ENCODE assay signal across 25 cellular contexts in the genomic region with DNA sequence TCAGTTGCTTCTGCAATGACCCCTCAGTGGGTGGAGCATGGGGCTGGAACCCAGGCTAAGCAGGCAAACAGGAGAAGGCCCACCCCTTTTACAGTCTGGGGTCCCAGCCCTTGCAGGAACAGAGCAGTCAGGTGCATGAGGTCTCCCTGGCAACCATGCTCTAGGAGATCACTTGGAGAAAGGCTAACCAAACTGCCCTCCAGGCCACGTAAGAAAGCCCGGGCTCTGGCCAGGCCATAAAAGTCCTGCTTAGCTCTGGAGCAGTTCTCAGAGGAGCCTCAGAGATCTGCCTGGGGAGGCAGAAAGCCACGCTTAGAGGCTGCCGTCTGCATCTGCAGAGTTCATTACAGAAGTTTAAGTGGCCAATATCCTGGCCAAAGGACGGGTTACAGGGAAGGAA. TPM values are rescaled to one million over a fixed set of nuclear protein-coding genes. Genes with fewer than 3 reads are reported as not detected.
DNase-seq lines count a peak whose midpoint lies in the region; ATAC-seq and TF ChIP-seq lines count a peak whose summit lies in the region.
"Had no signal": no experiment of that assay in that cellular context is flagged by ENCODE, and none has a peak within 500 bp of the region (broad histone marks: within the 10 kb centered on the region; RNA-seq: fewer than 3 reads in every experiment).

No MANE protein-coding gene starts in this region.

- peaks cover 39% of the 10 kb centered on the region for H3K4me1 Mint-ChIP-seq in activated CD8-positive, alpha-beta T cell treated with anti-CD3 and anti-CD28 coated beads, Interleukin-2, amount 10 ng/mL, durations not matched to agents 7 days and 5 days (ENCODE audit: low read depth)
- peaks cover 34% of the 10 kb centered on the region for H3K4me1 Mint-ChIP-seq in activated CD8-positive, alpha-beta T cell treated with anti-CD3 and anti-CD28 coated beads for 36 hours (ENCODE audit: low read depth)

- H3K27me3 Mint-ChIP-seq in activated CD8-positive, alpha-beta T cell treated with anti-CD3 and anti-CD28 coated beads, Interleukin-2, amount 10 ng/mL, durations not matched to agents 7 days and 5 days (ENCODE audit: low read depth): no peaks in the 10 kb centered on the region
- H3K27me3 Mint-ChIP-seq in activated CD8-positive, alpha-beta T cell treated with anti-CD3 and anti-CD28 coated beads for 36 hours: no peaks in the 10 kb centered on the region
- H3K27me3 Mint-ChIP-seq: IgD-negative memory B cell had no signal

- no peak overlapping the region for H3K4me3 ChIP-seq in esophagus squamous epithelium
- no peak overlapping the region for H3K4me3 ChIP-seq in sigmoid colon
- no peak overlapping the region for H3K4me3 ChIP-seq in uterus
- H3K4me3 ChIP-seq: GM23248, MG63, PC-9 had no signal

- no peak for ATAC-seq in activated CD8-positive, alpha-beta T cell treated with anti-CD3 and anti-CD28 coated beads, Interleukin-2, amount 10 ng/mL, durations not matched to agents 7 days and 5 days
- ATAC-seq in activated CD8-positive, alpha-beta T cell treated with anti-CD3 and anti-CD28 coated beads for 36 hours: no peak
- no peak for ATAC-seq in HG03571 (IDR thresholded peaks at IDR 0.05; ENCODE audit: unreplicated experiment)
- no peak for ATAC-seq in GM21576 (IDR thresholded peaks at IDR 0.05; ENCODE audit: unreplicated experiment)
- ATAC-seq in GM19023 (IDR thresholded peaks at IDR 0.05; ENCODE audit: unreplicated experiment): no peak

- H3K4me1 ChIP-seq in esophagus squamous epithelium (peaks cover 0 to 19% (median 0%) of the 10 kb centered on the region in 3 donors), sigmoid colon (peaks cover 0 to 10% (median 7%) of the 10 kb centered on the region in 4 donors), uterus (peaks cover 5 to 12% of the 10 kb centered on the region in 2 donors)

- H3K27me3 ChIP-seq in esophagus squamous epithelium (no peaks in the 10 kb centered on the region), sigmoid colon (no peaks in the 10 kb centered on the region), uterus (no peaks in the 10 kb centered on the region)
- H3K27me3 ChIP-seq: MG63 had no signal

- no peak for DNase-seq in activated CD8-positive, alpha-beta T cell treated with anti-CD3 and anti-CD28 coated beads, Interleukin-2, amount 10 ng/mL, durations not matched to agents 7 days and 5 days
- no peak for DNase-seq in activated CD8-positive, alpha-beta T cell treated with anti-CD3 and anti-CD28 coated beads for 36 hours
- DNase-seq in esophagus squamous epithelium (lab: John Stamatoyannopoulos, UW) (no peak), sigmoid colon (no peak), uterus (no peak)
- DNase-seq: 8988T, COR-L47, DMS 273 treated with DMSO at 0.1 percent for 48 hours, DND-41, GM23248, HCEC 1CT, Karpas-422, MG63, NCI-H1048, NCI-H1436, NCI-H1930, NCI-H345, NCI-H526, PC-9 had no signal

- peaks cover 0 to 5% (median 0%) of the 10 kb centered on the region in 3 donors for H3K36me3 ChIP-seq in esophagus squamous epithelium
- H3K36me3 ChIP-seq in sigmoid colon: peaks cover 0 to 29% (median 16%) of the 10 kb centered on the region in 4 donors
- no peaks in the 10 kb centered on the region for H3K36me3 ChIP-seq in uterus
- H3K36me3 ChIP-seq: MG63 had no signal

- no peak overlapping the region for H3K4me3 Mint-ChIP-seq in activated CD8-positive, alpha-beta T cell treated with anti-CD3 and anti-CD28 coated beads, Interleukin-2, amount 10 ng/mL, durations not matched to agents 7 days and 5 days
- no peak overlapping the region for H3K4me3 Mint-ChIP-seq in activated CD8-positive, alpha-beta T cell treated with anti-CD3 and anti-CD28 coated beads for 36 hours
- H3K4me3 Mint-ChIP-seq: IgD-negative memory B cell had no signal

- no peaks in the 10 kb centered on the region for H3K9me3 ChIP-seq in esophagus squamous epithelium
- no peaks in the 10 kb centered on the region for H3K9me3 ChIP-seq in sigmoid colon
- H3K9me3 ChIP-seq in uterus: no peaks in the 10 kb centered on the region
- H3K9me3 ChIP-seq: MG63 had no signal

- H3K27ac Mint-ChIP-seq in activated CD8-positive, alpha-beta T cell treated with anti-CD3 and anti-CD28 coated beads, Interleukin-2, amount 10 ng/mL, durations not matched to agents 7 days and 5 days: peak overlapping the region; percentile 43
- no peak overlapping the region for H3K27ac Mint-ChIP-seq in activated CD8-positive, alpha-beta T cell treated with anti-CD3 and anti-CD28 coated beads for 36 hours
- H3K27ac Mint-ChIP-seq: IgD-negative memory B cell had no signal

- peak overlapping the region in 3 of 4 donors; percentile 5 to 65 (median 50) for H3K27ac ChIP-seq in esophagus squamous epithelium
- H3K27ac ChIP-seq in sigmoid colon: peak overlapping the region; percentile 0 to 52 (median 38)
- H3K27ac ChIP-seq in uterus: peak overlapping the region; percentile 63 to 80
- H3K27ac ChIP-seq: GM23248, PC-9, RWPE1 had no signal

- TF ChIP-seq POLR2A in esophagus squamous epithelium (IDR thresholded peaks at IDR 0.05): no peak
- no peak for TF ChIP-seq POLR2A in sigmoid colon (IDR thresholded peaks at IDR 0.05)
- no peak for TF ChIP-seq POLR2A in uterus (IDR thresholded peaks at IDR 0.05)

- 89% methylated on average over 3 of the region's 5 CpGs; no CpG with 5 or more reads in 1 of the 2 donors for WGBS in esophagus squamous epithelium, 2 donors
- 90 to 92% methylated on average over 5 of the region's 5 CpGs for WGBS in sigmoid colon, 2 donors

- TF ChIP-seq CTCF in activated CD8-positive, alpha-beta T cell treated with anti-CD3 and anti-CD28 coated beads for 36 hours (IDR thresholded peaks at IDR 0.05): no peak
- TF ChIP-seq CTCF in esophagus squamous epithelium (IDR thresholded peaks at IDR 0.05) (no peak), sigmoid colon (IDR thresholded peaks at IDR 0.05) (no peak), uterus (IDR thresholded peaks at IDR 0.05) (no peak)

- CTCF ChIA-PET in activated CD8-positive, alpha-beta T cell treated with anti-CD3 and anti-CD28 coated beads, Interleukin-2, amount 10 ng/mL, durations not matched to agents 7 days and 5 days (lab: Charles Lee): interaction anchor here (1.0 to 1.3 kb wide), 3 partner anchors 11 to 165 kb away, joined by 3 to 8 read pairs (median 3); no protein-coding TSS in a partner anchor
- CTCF ChIA-PET in activated CD8-positive, alpha-beta T cell treated with anti-CD3 and anti-CD28 coated beads for 36 hours (lab: Charles Lee): interaction anchor here (1.4 kb wide), 1 partner anchor 9 kb away, joined by 3 read pairs; no protein-coding TSS in a partner anchor

- H3K36me3 Mint-ChIP-seq in activated CD8-positive, alpha-beta T cell treated with anti-CD3 and anti-CD28 coated beads, Interleukin-2, amount 10 ng/mL, durations not matched to agents 7 days and 5 days (ENCODE audit: low read depth): peaks cover 6% of the 10 kb centered on the region
- H3K36me3 Mint-ChIP-seq in activated CD8-positive, alpha-beta T cell treated with anti-CD3 and anti-CD28 coated beads for 36 hours (ENCODE audit: low read depth): no peaks in the 10 kb centered on the region
- H3K36me3 Mint-ChIP-seq: IgD-negative memory B cell had no signal

- intact Hi-C loops in activated CD8-positive, alpha-beta T cell treated with anti-CD3 and anti-CD28 coated beads for 36 hours (cut with micrococcal nuclease): no loop called here
- intact Hi-C loops in esophagus squamous epithelium (cut with DNase I): no loop called here
- intact Hi-C loops in sigmoid colon (cut with DNase I): no loop called here
- intact Hi-C loops in uterus (cut with DNase I; ENCODE audit: low total_unique reads): no loop called here

- TF ChIP-seq EP300 in sigmoid colon (IDR thresholded peaks at IDR 0.05): no peak

- no peaks in the 10 kb centered on the region for H3K9me3 Mint-ChIP-seq in activated CD8-positive, alpha-beta T cell treated with anti-CD3 and anti-CD28 coated beads, Interleukin-2, amount 10 ng/mL, durations not matched to agents 7 days and 5 days (ENCODE audit: insufficient read depth)
- H3K9me3 Mint-ChIP-seq in activated CD8-positive, alpha-beta T cell treated with anti-CD3 and anti-CD28 coated beads for 36 hours: no peaks in the 10 kb centered on the region
- H3K9me3 Mint-ChIP-seq: IgD-negative memory B cell had no signal

- POLR2A ChIA-PET in activated CD8-positive, alpha-beta T cell treated with anti-CD3 and anti-CD28 coated beads, Interleukin-2, amount 10 ng/mL, durations not matched to agents 7 days and 5 days (lab: Charles Lee): interaction anchor here (0.6 to 1.3 kb wide), 3 partner anchors 9 to 1499 kb away, joined by 3 to 4 read pairs (median 3); no protein-coding TSS in a partner anchor
- POLR2A ChIA-PET in activated CD8-positive, alpha-beta T cell treated with anti-CD3 and anti-CD28 coated beads for 36 hours (lab: Charles Lee): interaction anchor here (1.0 to 1.1 kb wide), 4 partner anchors 8 to 157 kb away, joined by 3 to 5 read pairs (median 3); no protein-coding TSS in a partner anchor

RNA-seq across cellular contexts. Expression of a gene that starts 15.0 kb away (rescaled TPM):
- 100 to 1,000 TPM; 119 to 120 TPM for total RNA-seq in activated CD8-positive, alpha-beta T cell treated with anti-CD3 and anti-CD28 coated beads, Interleukin-2, amount 10 ng/mL, durations not matched to agents 7 days and 5 days
- total RNA-seq in activated CD8-positive, alpha-beta T cell treated with anti-CD3 and anti-CD28 coated beads for 36 hours: 10 to 100 TPM; 28.5 to 32.5 TPM
- 10 to 100 TPM; 32.4 to 48.9 (median 44.7) TPM for total RNA-seq in esophagus squamous epithelium
- total RNA-seq in sigmoid colon: 10 to 100 TPM; 12.1 to 49.2 (median 36.5) TPM
- polyA plus RNA-seq in sigmoid colon: 10 to 100 TPM; 24.9 to 41.6 (median 28.2) TPM
- total RNA-seq in uterus: 10 to 100 TPM; 25.4 to 79.1 (median 36.5) TPM
- total RNA-seq: G401 had no signal
